17 cellular contexts compared by ENCODE assay signal in the genomic region with DNA sequence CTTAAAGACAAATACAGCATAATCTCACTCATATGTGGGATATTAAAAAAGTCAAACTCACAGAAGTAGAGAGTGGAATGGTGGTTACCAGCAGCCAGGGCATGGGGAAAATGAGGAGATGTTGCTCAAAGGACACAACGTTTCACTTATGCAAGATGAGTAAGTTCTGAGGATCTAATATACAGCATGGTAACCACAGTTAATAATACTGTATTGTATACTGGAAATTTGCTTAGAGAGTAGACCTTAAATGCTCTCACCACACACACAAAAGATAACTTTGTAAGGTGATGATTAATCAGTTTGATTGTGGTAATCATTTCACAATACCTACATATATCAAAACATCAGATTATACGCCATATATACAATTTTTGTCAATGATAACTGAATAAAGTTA. TPM values are rescaled to one million over a fixed set of nuclear protein-coding genes. Genes with fewer than 3 reads are reported as not detected.
DNase-seq lines count a peak whose midpoint lies in the region; FAIRE-seq and TF ChIP-seq lines count a peak whose summit lies in the region.
"Had no signal": no experiment of that assay in that cellular context is flagged by ENCODE, and none has a peak within 500 bp of the region (broad histone marks: within the 10 kb centered on the region; RNA-seq: fewer than 3 reads in every experiment).

No MANE protein-coding gene starts in this region.

- H3K36me3 ChIP-seq in bronchial epithelial cell (ENCODE audit: control insufficient read depth, insufficient read depth, low read length), result no peaks in the 10 kb centered on the region
- H3K36me3 ChIP-seq: BLaER1 had no signal

- in situ Hi-C loops in ACHN (cut with HindIII; ENCODE audit: low pct_ligation_motif_present, low pct_unique_long_range_greater_than_20kb, low sequenced_read_pairs), result no loop called here

- TF ChIP-seq CTCF in bronchial epithelial cell (IDR thresholded peaks at IDR 0.05; ENCODE audit: insufficient read depth, low read length, severe bottlenecking), result no peak

- TF ChIP-seq POLR2A in H54 (IDR thresholded peaks at IDR 0.05; ENCODE audit: low read depth, low read length), result no peak

- H3K4me3 ChIP-seq in bronchial epithelial cell (ENCODE audit: low read depth, low read length), result no peak overlapping the region
- H3K4me3 ChIP-seq: BLaER1, GM23248 had no signal

- FAIRE-seq in H54 (lab: Jason Lieb, UNC) (peak; percentile 52), bronchial epithelial cell (lab: Jason Lieb, UNC) (no peak), RCC 7860 (lab: Jason Lieb, UNC) (no peak)
- FAIRE-seq: GM19239 had no signal

- DNase-seq in H54 (ENCODE audit: insufficient read length, low spot score) (no peak), bronchial epithelial cell (ENCODE audit: low read depth) (peak; percentile 9), foreskin melanocyte (peak; percentile 24), NCI-H1694 treated with DMSO at 0.1 percent for 48 hours (lab: John Stamatoyannopoulos, UW) (no peak), CD1c-positive myeloid dendritic cell (ENCODE audit: extremely low spot score) (no peak), RCC 7860 (ENCODE audit: low spot score) (no peak), ACHN (no peak)
- DNase-seq: AML-193; Calu3; CD8-positive, alpha-beta T cell; DMS79 treated with DMSO at 0.1 percent for 48 hours; GF-D8; GM23248; H7; HFFc6 had no signal

- no peaks in the 10 kb centered on the region for H3K27me3 ChIP-seq in bronchial epithelial cell (ENCODE audit: control insufficient read depth, insufficient read depth, low read length)
- H3K27me3 ChIP-seq: BLaER1 had no signal

RNA-seq across cellular contexts. Expression of gene MYH15, which starts 60.0 kb away (rescaled TPM):
- total RNA-seq in bronchial epithelial cell, result under 0.01 TPM in 2 replicates

Comparison
In these comparisons a context has a peak if more than half of its experiments do, and no peak if none do; other contexts are left out.
1. DNase-seq: peak in bronchial epithelial cell (single experiment) and foreskin melanocyte (single experiment); none in H54 (single experiment), NCI-H1694 treated with DMSO at 0.1 percent for 48 hours (single experiment), CD1c-positive myeloid dendritic cell (single experiment), RCC 7860 (single experiment) and ACHN (single experiment).